In the genomic region with DNA sequence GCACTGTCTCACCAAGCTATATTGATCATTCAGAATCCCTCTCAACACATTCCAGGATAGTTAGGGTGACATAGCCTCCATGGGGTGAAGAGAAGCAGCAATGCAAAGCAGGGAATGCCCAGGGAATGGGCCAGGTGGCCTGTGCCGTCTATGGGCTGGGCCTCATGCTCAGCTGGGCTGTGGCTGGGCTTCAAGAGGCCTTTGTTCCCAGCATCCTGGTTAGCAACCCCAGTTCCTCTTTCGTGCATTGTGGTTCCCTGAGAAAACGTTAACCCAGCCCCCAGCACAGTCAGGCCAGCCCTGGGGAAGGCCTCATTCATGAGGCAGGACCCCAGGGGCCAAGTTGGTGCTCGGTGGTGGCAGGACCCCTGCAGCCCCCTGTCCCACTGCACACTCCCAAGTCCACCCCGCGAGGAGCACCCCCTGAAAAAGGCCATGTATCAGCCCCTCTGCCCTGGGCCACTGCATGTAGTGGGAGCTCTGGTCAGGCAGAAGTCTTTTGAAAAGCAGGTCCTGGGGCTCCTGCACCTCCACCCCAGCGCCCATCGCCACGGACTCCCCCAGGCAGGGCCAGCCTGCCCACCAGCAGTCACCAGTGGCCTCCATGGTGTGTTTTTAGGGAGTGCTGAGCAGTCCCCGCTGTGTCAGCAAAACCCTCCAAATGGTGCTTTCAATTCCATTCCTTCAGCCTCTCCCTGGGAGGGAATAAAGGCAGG, we compare ENCODE assay signal across 9 cellular contexts. TPM values are rescaled to one million over a fixed set of nuclear protein-coding genes. Genes with fewer than 3 reads are reported as not detected.
A peak's percentile ranks its signal among the peaks of the same experiment; 100 is the strongest.
DNase-seq lines count a peak whose midpoint lies in the region; ATAC-seq and TF ChIP-seq lines count a peak whose summit lies in the region.
"Had no signal": no experiment of that assay in that cellular context is flagged by ENCODE, and none has a peak within 500 bp of the region (broad histone marks: within the 10 kb centered on the region; RNA-seq: fewer than 3 reads in every experiment).

No MANE protein-coding gene starts in this region.

- H3K4me1 ChIP-seq in ovary (ENCODE audit: insufficient read depth), result peaks cover 28% of the 10 kb centered on the region

- H3K27ac ChIP-seq in ovary, result peak overlapping the region; percentile 68 to 89

- H3K4me3 Mint-ChIP-seq in endothelial cell (ENCODE audit: unreplicated experiment), result peak overlapping the region; percentile 62

- H3K27me3 ChIP-seq in GM06990 (replicated peaks; ENCODE audit: control insufficient read depth, insufficient read depth, low read length), result no peaks in the 10 kb centered on the region
- H3K27me3 ChIP-seq in ovary, result no peaks in the 10 kb centered on the region

- no peak overlapping the region for H3K4me3 ChIP-seq in GM06990 (replicated peaks; ENCODE audit: low read depth, low read length)
- H3K4me3 ChIP-seq in NB4 (ENCODE audit: low read depth, low read length), result peak overlapping the region; percentile 4
- H3K4me3 ChIP-seq in ovary, result no peak overlapping the region

- peaks cover 17% of the 10 kb centered on the region for H3K36me3 Mint-ChIP-seq in endothelial cell (ENCODE audit: low read depth, unreplicated experiment)

- ATAC-seq in GM21390 (IDR thresholded peaks at IDR 0.05; ENCODE audit: unreplicated experiment) (no peak), GM19351 (IDR thresholded peaks at IDR 0.05; ENCODE audit: unreplicated experiment) (no peak)

- H3K36me3 ChIP-seq in GM06990 (ENCODE audit: control insufficient read depth, insufficient read depth, low read length), result peaks cover 3% of the 10 kb centered on the region; the same call in 1 of the 2 replicates
- no peaks in the 10 kb centered on the region for H3K36me3 ChIP-seq in ovary

- peaks cover 47% of the 10 kb centered on the region for H3K4me1 Mint-ChIP-seq in endothelial cell (ENCODE audit: unreplicated experiment)

- no peaks in the 10 kb centered on the region for H3K9me3 ChIP-seq in ovary

- intact Hi-C loops in ovary (cut with DNase I), result no loop called here

- WGBS in ovary, 3 donors, result 75 to 83% (median 75%) methylated on average over 10 of the region's 10 CpGs

- DNase-seq in GM06990 (ENCODE audit: extremely low read depth, insufficient read length), result peak; percentile 68
- DNase-seq in NB4 (ENCODE audit: low read depth), result peak; percentile 96
- peak; percentile 24 for DNase-seq in endothelial cell (ENCODE audit: low spot score)
- DNase-seq in ovary, result peak in 1 of 5 donors; percentile 40
- no peak for DNase-seq in NCI-H2171 (lab: John Stamatoyannopoulos, UW)
- DNase-seq in cortex of kidney (lab: John Stamatoyannopoulos, UW), result no peak
- DNase-seq: NCI-H524 had no signal

- H3K27ac Mint-ChIP-seq in endothelial cell (ENCODE audit: unreplicated experiment), result peak overlapping the region; percentile 87

- no peaks in the 10 kb centered on the region for H3K9me3 Mint-ChIP-seq in endothelial cell (ENCODE audit: unreplicated experiment)

- H3K27me3 Mint-ChIP-seq in endothelial cell (ENCODE audit: unreplicated experiment), result peaks cover 15% of the 10 kb centered on the region

- no peak for TF ChIP-seq EP300 in ovary (IDR thresholded peaks at IDR 0.05)

- no peak for TF ChIP-seq CTCF in GM06990 (IDR thresholded peaks at IDR 0.05; ENCODE audit: insufficient read depth, low read length, poor library complexity, severe bottlenecking)
- TF ChIP-seq CTCF in NB4 (IDR thresholded peaks at IDR 0.05; ENCODE audit: low read depth, low read length), result no peak
- TF ChIP-seq CTCF in endothelial cell (IDR thresholded peaks at IDR 0.05; ENCODE audit: unreplicated experiment), result no peak
- no peak for TF ChIP-seq CTCF in ovary (IDR thresholded peaks at IDR 0.05)

- TF ChIP-seq POLR2A in NB4 (IDR thresholded peaks at IDR 0.05; ENCODE audit: extremely low read depth, insufficient read length) (no peak), ovary (IDR thresholded peaks at IDR 0.05) (no peak)

RNA-seq across cellular contexts. Expression of gene VSIR, which starts 25.4 kb away (rescaled TPM):
- total RNA-seq in endothelial cell (ENCODE audit: unreplicated experiment), result 86.1 TPM
- total RNA-seq in ovary, result 10 to 100 TPM; 40.7 to 94.1 (median 63.4) TPM
- 10 to 100 TPM; 19.9 to 51.2 TPM for polyA plus RNA-seq in ovary

RNA-seq across cellular contexts. Expression of gene C10orf105, which starts 28.4 kb away (rescaled TPM):
- total RNA-seq in endothelial cell (ENCODE audit: unreplicated experiment), result 0.15 TPM
- total RNA-seq in ovary, result under 1 TPM; 0.11 to 0.45 (median 0.27) TPM
- polyA plus RNA-seq in ovary, result under 1 TPM; 0.20 to 0.27 TPM

Comparison
In these comparisons a context has a peak if more than half of its experiments do, and no peak if none do; other contexts are left out.
1. DNase-seq: peak in GM06990 (single experiment), NB4 (single experiment) and endothelial cell (single experiment); none in NCI-H2171 (single experiment) and cortex of kidney (single experiment).